In the genomic region with DNA sequence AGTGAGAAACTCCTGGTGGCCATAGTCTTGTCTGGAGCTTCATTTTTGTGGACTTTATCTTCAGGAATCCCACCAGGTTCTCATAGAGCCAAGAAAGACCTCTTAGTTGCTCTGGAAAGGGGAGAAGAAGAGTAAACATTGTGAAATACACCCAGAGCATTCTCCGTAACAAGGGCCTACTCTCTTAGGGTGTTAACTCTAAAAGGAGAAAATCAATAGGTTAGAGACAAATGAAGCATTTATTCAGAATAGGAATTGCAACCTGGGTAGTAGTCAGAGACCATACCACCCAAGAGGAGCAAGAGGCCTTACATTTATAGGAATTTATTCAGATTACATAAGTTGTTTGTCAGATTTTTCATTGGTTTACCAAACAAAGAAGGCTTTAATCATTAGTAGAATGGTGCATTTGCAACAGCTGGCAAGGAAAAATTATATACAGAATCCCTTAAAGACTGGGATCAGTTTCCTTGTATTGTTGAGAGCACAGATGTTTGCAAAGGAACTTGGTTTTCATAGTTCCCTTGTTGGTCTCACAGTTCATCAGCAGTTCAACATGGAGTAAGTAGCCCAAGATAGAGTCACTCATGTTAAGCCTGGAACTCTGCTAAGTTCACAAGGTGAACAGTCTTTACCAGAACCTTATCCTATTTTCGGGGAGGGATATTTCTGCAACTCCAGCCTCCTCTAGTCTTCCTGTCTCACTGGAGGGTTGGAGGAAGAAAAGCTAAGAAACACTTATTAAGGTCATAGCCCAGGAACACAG, we compare ENCODE assay signal across 17 cellular contexts. TPM values are rescaled to one million over a fixed set of nuclear protein-coding genes. Genes with fewer than 3 reads are reported as not detected.
A peak's percentile ranks its signal among the peaks of the same experiment; 100 is the strongest.
DNase-seq lines count a peak whose midpoint lies in the region; ATAC-seq, FAIRE-seq and TF ChIP-seq lines count a peak whose summit lies in the region.
"Had no signal": no experiment of that assay in that cellular context is flagged by ENCODE, and none has a peak within 500 bp of the region (broad histone marks: within the 10 kb centered on the region; RNA-seq: fewer than 3 reads in every experiment).

No MANE protein-coding gene starts in this region.

- no peak overlapping the region for H3K9ac ChIP-seq in H1 (replicated peaks in 1 of 4; ENCODE audit: extremely low read depth in 1 of 4, low read depth in 3 of 4, low read length in 3 of 4)
- H3K9ac ChIP-seq: BLaER1 treated with 17β-estradiol and CSF1 and Interleukin-3, amounts not matched to agents 10 nM and 100 nM had no signal

- FAIRE-seq in GM19239 (lab: Jason Lieb, UNC): peak; percentile 61
- no peak for FAIRE-seq in H1 (lab: Jason Lieb, UNC)
- FAIRE-seq: H54 had no signal

- peaks cover 2% of the 10 kb centered on the region for H3K9me3 Mint-ChIP-seq in nephron

- no peak for ATAC-seq in GM21576 (IDR thresholded peaks at IDR 0.05; ENCODE audit: unreplicated experiment)
- ATAC-seq in GM21515 (IDR thresholded peaks at IDR 0.05; ENCODE audit: unreplicated experiment): no peak
- ATAC-seq: HCT116 had no signal

- peak overlapping the region; percentile 26 to 49 (median 29) for H3K27ac Mint-ChIP-seq in nephron
- H3K27ac Mint-ChIP-seq: CD4-positive, alpha-beta T cell had no signal

- no peaks in the 10 kb centered on the region for H3K79me2 ChIP-seq in H1 (ENCODE audit: control insufficient read depth in 1 of 2, insufficient read depth in 2 of 2, low read length in 2 of 2)

- no peak overlapping the region for H2BK5ac ChIP-seq in H1 (ENCODE audit: low read depth, low read length)

- TF ChIP-seq RAD21 in H1 (IDR thresholded peaks at IDR 0.05 in 1 of 2, conservative IDR thresholded peaks at IDR 0.05 in 1 of 2; ENCODE audit: low read depth in 2 of 2, low read length in 2 of 2): no peak

- no peak overlapping the region for H2BK120ac ChIP-seq in H1 (replicated peaks; ENCODE audit: low read depth, low read length)

- no peaks in the 10 kb centered on the region for H4K20me1 ChIP-seq in H1 (replicated peaks in 1 of 2; ENCODE audit: control insufficient read depth in 1 of 2, insufficient read depth in 2 of 2, low read length in 2 of 2)
- H4K20me1 ChIP-seq: BLaER1 treated with 17β-estradiol and CSF1 and Interleukin-3, amounts not matched to agents 10 nM and 100 nM had no signal

- no peak overlapping the region for H3K4ac ChIP-seq in H1 (replicated peaks; ENCODE audit: insufficient read length, low read depth, low read length)

- no peak overlapping the region for H3K4me3 Mint-ChIP-seq in nephron
- H3K4me3 Mint-ChIP-seq: CD4-positive, alpha-beta T cell had no signal

- no peaks in the 10 kb centered on the region for H3K27me3 ChIP-seq in H1 (replicated peaks in 1 of 4; ENCODE audit: control insufficient read depth in 3 of 4, extremely low read depth in 1 of 4, insufficient read depth in 3 of 4, low read length in 3 of 4)
- H3K27me3 ChIP-seq: BLaER1 treated with 17β-estradiol and CSF1 and Interleukin-3, amounts not matched to agents 10 nM and 100 nM had no signal

- no peak overlapping the region for H3K4me3 ChIP-seq in H1 (ENCODE audit: extremely low read depth in 1 of 4, insufficient read depth in 2 of 4, low read depth in 3 of 4, low read length in 4 of 4)
- H3K4me3 ChIP-seq: BLaER1 treated with 17β-estradiol and CSF1 and Interleukin-3, amounts not matched to agents 10 nM and 100 nM; GM12878 had no signal

- H4K91ac ChIP-seq in H1 (replicated peaks; ENCODE audit: insufficient read length, low read length): no peak overlapping the region

- H3K4me1 ChIP-seq in H1 (replicated peaks in 1 of 4; ENCODE audit: control insufficient read depth in 3 of 4, insufficient read depth in 4 of 4, low read length in 3 of 4): no peaks in the 10 kb centered on the region

- H4K5ac ChIP-seq in H1 (ENCODE audit: insufficient read length, low read depth, low read length): no peak overlapping the region

- no peaks in the 10 kb centered on the region for H3K79me1 ChIP-seq in H1 (ENCODE audit: low read depth, low read length)

- H3K23me2 ChIP-seq in H1 (ENCODE audit: low read depth, low read length): no peaks in the 10 kb centered on the region

- no peak overlapping the region for H3K23ac ChIP-seq in H1 (ENCODE audit: insufficient read length)

- no peaks in the 10 kb centered on the region; a peak in 1 of 8 replicates for H3K36me3 ChIP-seq in H1 (ENCODE audit: control insufficient read depth in 2 of 4, insufficient read depth in 4 of 4, low read length in 3 of 4)

- H2AK5ac ChIP-seq in H1 (ENCODE audit: low read depth, low read length): no peak overlapping the region

- H2BK20ac ChIP-seq in H1 (ENCODE audit: low read length): no peak overlapping the region

- no peaks in the 10 kb centered on the region for H3K36me3 Mint-ChIP-seq in nephron (ENCODE audit: low read depth)

- no peak overlapping the region for H3K14ac ChIP-seq in H1 (ENCODE audit: insufficient read length)

- no peak for TF ChIP-seq POLR2A in H1 (IDR thresholded peaks at IDR 0.05; ENCODE audit: control extremely low read depth in 1 of 2, low read depth in 2 of 2, low read length in 2 of 2)

- no peak overlapping the region for H4K8ac ChIP-seq in H1 (ENCODE audit: extremely low read depth, insufficient read depth, low read length)

- POLR2A ChIA-PET in H1 (lab: Charles Lee; ENCODE audit: partially characterized antibody): no interaction called here

- no peak for TF ChIP-seq CTCF in 22Rv1 (IDR thresholded peaks at IDR 0.05)
- TF ChIP-seq CTCF in H1 (IDR thresholded peaks at IDR 0.05; ENCODE audit: control extremely low read depth in 1 of 3, insufficient read depth in 1 of 3, low read depth in 1 of 3, low read length in 3 of 3): no peak
- no peak for TF ChIP-seq CTCF in nephron (IDR thresholded peaks at IDR 0.05; ENCODE audit: unreplicated experiment in 3 of 3)

- no peak overlapping the region for H3K18ac ChIP-seq in H1 (ENCODE audit: extremely low read depth, low read length)

- peaks cover 5% of the 10 kb centered on the region for H3K4me1 Mint-ChIP-seq in nephron

- no peak overlapping the region for H2BK12ac ChIP-seq in H1 (ENCODE audit: low read depth, low read length)

- 0 out of 2 replicates have a peak overlapping the region, but pooled peaks have one; percentile 11 for H2AFZ ChIP-seq in H1 (ENCODE audit: low read length)

- H3K27ac ChIP-seq in 22Rv1: peak overlapping the region; percentile 55
- no peak overlapping the region for H3K27ac ChIP-seq in H1 (ENCODE audit: low read depth, low read length)
- H3K27ac ChIP-seq: BLaER1 treated with 17β-estradiol and CSF1 and Interleukin-3, amounts not matched to agents 10 nM and 100 nM; HL-60 had no signal

- H3K4me2 ChIP-seq in H1 (ENCODE audit: insufficient read depth in 1 of 2, low read depth in 2 of 2, low read length in 2 of 2): no peak overlapping the region
- H3K4me2 ChIP-seq: BLaER1 treated with 17β-estradiol and CSF1 and Interleukin-3, amounts not matched to agents 10 nM and 100 nM had no signal

- CTCF ChIA-PET in H1 (lab: Charles Lee; ENCODE audit: partially characterized antibody): interaction anchor here (0.6 kb wide), 1 partner anchor 96 kb away, joined by 3 read pairs; no protein-coding TSS in a partner anchor

- H3K56ac ChIP-seq in H1 (replicated peaks; ENCODE audit: insufficient read length, low read depth, low read length): no peak overlapping the region

- H3K9me3 ChIP-seq in H1 (ENCODE audit: insufficient read depth in 2 of 2, low read depth in 1 of 2, low read length in 1 of 2): peaks cover 0 to 1% of the 10 kb centered on the region in 2 experiments; a peak in 1 of 4 replicates

- H2BK15ac ChIP-seq in H1 (ENCODE audit: low read length): no peak overlapping the region

- no peak for TF ChIP-seq EP300 in H1 (IDR thresholded peaks at IDR 0.05; ENCODE audit: borderline replicate concordance in 1 of 2, low read depth in 2 of 2, low read length in 2 of 2)

- DNase-seq in GM19239 (ENCODE audit: insufficient read length, low spot score) (no peak), H1 (ENCODE audit: low read depth in 1 of 2, low spot score in 2 of 2) (no peak)
- no peak for DNase-seq in activated CD4-positive, alpha-beta T cell treated with anti-CD3 and anti-CD28 coated beads, Interleukin-2, amount 50 U/mL, for 4 hours
- DNase-seq: ACHN; CD4-positive, alpha-beta T cell; DMS79; IMR-90 had no signal

- 71% methylated on average over 2 of the region's 2 CpGs; no CpG with 5 or more reads in 1 of the 2 experiments for WGBS in H1 (ENCODE audit: extremely low coverage in 1 of 2, insufficient coverage in 1 of 2, insufficient read length in 1 of 2, insufficient replicate concordance in 2 of 2, low coverage in 1 of 2, low lambda C conversion rate in 2 of 2, missing lambda C conversion rate in 1 of 2), 2 experiments

- H3K27me3 Mint-ChIP-seq in nephron (ENCODE audit: low read depth): no peaks in the 10 kb centered on the region
- H3K27me3 Mint-ChIP-seq: CD4-positive, alpha-beta T cell had no signal

TF ChIP-seq in H1, 55 proteins besides CTCF, POLR2A, EP300 and RAD21 (continues in another document):
- TF ChIP-seq, protein P1, sequence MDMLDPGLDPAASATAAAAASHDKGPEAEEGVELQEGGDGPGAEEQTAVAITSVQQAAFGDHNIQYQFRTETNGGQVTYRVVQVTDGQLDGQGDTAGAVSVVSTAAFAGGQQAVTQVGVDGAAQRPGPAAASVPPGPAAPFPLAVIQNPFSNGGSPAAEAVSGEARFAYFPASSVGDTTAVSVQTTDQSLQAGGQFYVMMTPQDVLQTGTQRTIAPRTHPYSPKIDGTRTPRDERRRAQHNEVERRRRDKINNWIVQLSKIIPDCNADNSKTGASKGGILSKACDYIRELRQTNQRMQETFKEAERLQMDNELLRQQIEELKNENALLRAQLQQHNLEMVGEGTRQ (IDR thresholded peaks at IDR 0.05; ENCODE audit: low read length): no peak
- no peak for TF ChIP-seq PHF8 (conservative IDR thresholded peaks at IDR 0.05; ENCODE audit: low read depth, low read length)

RNA-seq across cellular contexts. Expression of gene TMEM140, which starts 53.2 kb away (rescaled TPM):
- not detected in 2 replicates for total RNA-seq in H1 (2021; fragmentation: NEBNext Ultra II Directional; extraction: Animal tissue kit (Norgen Biotek cat#: 25700))
- polyA plus RNA-seq in H1 (2011; rRNA removed): not detected in 2 replicates
- not detected for polyA plus RNA-seq in H1 (2011; cell fraction: cytosol; rRNA removed)
- polyA plus RNA-seq in H1 (2011; cell fraction: nucleus; rRNA removed): not detected
- polyA plus RNA-seq in H1 (2012, experiment 1 of 2): 9.2 to 11.8 TPM (median 11.1 TPM) in 4 replicates
- polyA plus RNA-seq in H1 (2012, experiment 2 of 2): 3.7 TPM
- polyA plus RNA-seq in H1 (2013, experiment 1 of 2): not detected
- not detected for polyA plus RNA-seq in H1 (2013, experiment 2 of 2)
- 0.09 TPM in 1 of 2 replicates, not detected in the other for polyA minus RNA-seq in H1 (2011; rRNA and poly(A)+ RNA removed)
- not detected for polyA minus RNA-seq in H1 (2011; cell fraction: cytosol; rRNA and poly(A)+ RNA removed)
- not detected for polyA minus RNA-seq in H1 (2011; cell fraction: nucleus; rRNA and poly(A)+ RNA removed)
- total RNA-seq: G401 had no signal
